In genomic region chr5:134874831-134875655, GRCh38 we compare ENCODE assay signal across 8 cellular contexts. TPM values are rescaled to one million over a fixed set of nuclear protein-coding genes. Genes with fewer than 3 reads are reported as not detected.
DNase-seq lines count a peak whose midpoint lies in the region; ATAC-seq and TF ChIP-seq lines count a peak whose summit lies in the region.

No MANE protein-coding gene starts in this region.

- H3K4me3 ChIP-seq in effector memory CD4-positive, alpha-beta T cell (ENCODE audit: insufficient read depth, low read depth, low read length, poor library complexity, severe bottlenecking) = peak overlapping the region; percentile 72
- peak overlapping the region; percentile 97 for H3K4me3 ChIP-seq in lower lobe of right lung

- intact Hi-C loops in lower lobe of right lung (cut with DNase I) = no loop called here

- peaks cover 18% of the 10 kb centered on the region for H3K4me1 ChIP-seq in effector memory CD4-positive, alpha-beta T cell (ENCODE audit: control insufficient read depth, insufficient read depth, low read length, poor library complexity, severe bottlenecking)
- H3K4me1 ChIP-seq in lower lobe of right lung = peaks cover 33% of the 10 kb centered on the region

- no peaks in the 10 kb centered on the region for H3K36me3 ChIP-seq in effector memory CD4-positive, alpha-beta T cell (ENCODE audit: control insufficient read depth, insufficient read depth, low read length)
- H3K36me3 ChIP-seq in lower lobe of right lung = no peaks in the 10 kb centered on the region

- ATAC-seq in lower lobe of right lung (peak; percentile 66 to 71), GM21737 (IDR thresholded peaks at IDR 0.05; ENCODE audit: unreplicated experiment) (no peak)

- DNase-seq in ELR (ENCODE audit: low read depth) (peak; percentile 83), HCEC 1CT (peak; percentile 73), NCI-H1694 (lab: John Stamatoyannopoulos, UW) (peak; percentile 28), lower lobe of right lung (peak; percentile 61)
- DNase-seq in activated CD4-positive, alpha-beta T cell treated with anti-CD3 and anti-CD28 coated beads, Interleukin-2, amount 50 U/mL, for 24 hours (ENCODE audit: low read depth in 1 of 2, low spot score in 1 of 2) = peak; percentile 15 to 21
- DNase-seq in effector memory CD4-positive, alpha-beta T cell = peak in 1 of 3 donors; percentile 0
- DNase-seq in stimulated activated CD4-positive, alpha-beta T cell treated with anti-CD3 and anti-CD28 coated beads, Interleukin-4, amount 100 ng/mL, for 1 hour = peak; percentile 36

- H3K9me3 ChIP-seq in effector memory CD4-positive, alpha-beta T cell (ENCODE audit: control insufficient read depth, low read length) = no peaks in the 10 kb centered on the region
- no peaks in the 10 kb centered on the region for H3K9me3 ChIP-seq in lower lobe of right lung

- no peaks in the 10 kb centered on the region for H3K27me3 ChIP-seq in effector memory CD4-positive, alpha-beta T cell (replicated peaks; ENCODE audit: control insufficient read depth, insufficient read depth, low read length, poor library complexity, severe bottlenecking)
- no peaks in the 10 kb centered on the region for H3K27me3 ChIP-seq in lower lobe of right lung (ENCODE audit: low read depth)

- TF ChIP-seq CTCF in lower lobe of right lung (IDR thresholded peaks at IDR 0.05) = no peak

- H3K27ac ChIP-seq in effector memory CD4-positive, alpha-beta T cell (ENCODE audit: insufficient read depth, low read length, poor library complexity, severe bottlenecking) = peak overlapping the region; percentile 85
- H3K27ac ChIP-seq in lower lobe of right lung = peak overlapping the region; percentile 98

RNA-seq across cellular contexts. Expression of gene TXNDC15, which starts 0.9 kb away (rescaled TPM):
- 56.8 TPM for total RNA-seq in lower lobe of right lung

RNA-seq across cellular contexts. Expression of gene C5orf24, which starts 29.3 kb away (rescaled TPM):
- 47.9 TPM for total RNA-seq in lower lobe of right lung

RNA-seq across cellular contexts. Expression of gene PCBD2, which starts 29.9 kb away (rescaled TPM):
- total RNA-seq in lower lobe of right lung = 13.1 TPM
